ENCODE assay signal across 1 cellular context in the genomic region with DNA sequence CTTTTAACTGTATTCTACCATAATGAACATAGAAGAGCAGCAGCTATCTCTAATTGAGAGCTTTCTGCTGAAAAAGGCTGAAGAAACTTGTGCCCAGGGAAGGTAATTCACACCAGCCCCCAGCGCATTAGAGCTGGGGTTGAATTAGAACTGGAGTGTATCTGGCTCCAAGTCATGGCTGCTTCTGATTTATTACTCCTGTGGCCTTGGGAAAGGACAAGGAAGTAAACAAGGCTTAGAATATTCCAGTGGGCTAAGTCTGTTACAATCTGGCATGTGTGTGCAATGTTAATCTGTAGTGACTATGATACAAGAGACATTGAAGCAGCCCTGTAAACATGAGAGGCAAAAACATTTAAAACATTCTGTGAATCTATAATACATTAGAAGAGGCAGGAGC.
TF ChIP-seq lines count a peak whose summit lies in the region.

No MANE protein-coding gene starts in this region.

TF ChIP-seq in GM23338, 12 proteins besides CTCF, POLR2A, EP300 and RAD21:
- TF ChIP-seq, protein P1, sequence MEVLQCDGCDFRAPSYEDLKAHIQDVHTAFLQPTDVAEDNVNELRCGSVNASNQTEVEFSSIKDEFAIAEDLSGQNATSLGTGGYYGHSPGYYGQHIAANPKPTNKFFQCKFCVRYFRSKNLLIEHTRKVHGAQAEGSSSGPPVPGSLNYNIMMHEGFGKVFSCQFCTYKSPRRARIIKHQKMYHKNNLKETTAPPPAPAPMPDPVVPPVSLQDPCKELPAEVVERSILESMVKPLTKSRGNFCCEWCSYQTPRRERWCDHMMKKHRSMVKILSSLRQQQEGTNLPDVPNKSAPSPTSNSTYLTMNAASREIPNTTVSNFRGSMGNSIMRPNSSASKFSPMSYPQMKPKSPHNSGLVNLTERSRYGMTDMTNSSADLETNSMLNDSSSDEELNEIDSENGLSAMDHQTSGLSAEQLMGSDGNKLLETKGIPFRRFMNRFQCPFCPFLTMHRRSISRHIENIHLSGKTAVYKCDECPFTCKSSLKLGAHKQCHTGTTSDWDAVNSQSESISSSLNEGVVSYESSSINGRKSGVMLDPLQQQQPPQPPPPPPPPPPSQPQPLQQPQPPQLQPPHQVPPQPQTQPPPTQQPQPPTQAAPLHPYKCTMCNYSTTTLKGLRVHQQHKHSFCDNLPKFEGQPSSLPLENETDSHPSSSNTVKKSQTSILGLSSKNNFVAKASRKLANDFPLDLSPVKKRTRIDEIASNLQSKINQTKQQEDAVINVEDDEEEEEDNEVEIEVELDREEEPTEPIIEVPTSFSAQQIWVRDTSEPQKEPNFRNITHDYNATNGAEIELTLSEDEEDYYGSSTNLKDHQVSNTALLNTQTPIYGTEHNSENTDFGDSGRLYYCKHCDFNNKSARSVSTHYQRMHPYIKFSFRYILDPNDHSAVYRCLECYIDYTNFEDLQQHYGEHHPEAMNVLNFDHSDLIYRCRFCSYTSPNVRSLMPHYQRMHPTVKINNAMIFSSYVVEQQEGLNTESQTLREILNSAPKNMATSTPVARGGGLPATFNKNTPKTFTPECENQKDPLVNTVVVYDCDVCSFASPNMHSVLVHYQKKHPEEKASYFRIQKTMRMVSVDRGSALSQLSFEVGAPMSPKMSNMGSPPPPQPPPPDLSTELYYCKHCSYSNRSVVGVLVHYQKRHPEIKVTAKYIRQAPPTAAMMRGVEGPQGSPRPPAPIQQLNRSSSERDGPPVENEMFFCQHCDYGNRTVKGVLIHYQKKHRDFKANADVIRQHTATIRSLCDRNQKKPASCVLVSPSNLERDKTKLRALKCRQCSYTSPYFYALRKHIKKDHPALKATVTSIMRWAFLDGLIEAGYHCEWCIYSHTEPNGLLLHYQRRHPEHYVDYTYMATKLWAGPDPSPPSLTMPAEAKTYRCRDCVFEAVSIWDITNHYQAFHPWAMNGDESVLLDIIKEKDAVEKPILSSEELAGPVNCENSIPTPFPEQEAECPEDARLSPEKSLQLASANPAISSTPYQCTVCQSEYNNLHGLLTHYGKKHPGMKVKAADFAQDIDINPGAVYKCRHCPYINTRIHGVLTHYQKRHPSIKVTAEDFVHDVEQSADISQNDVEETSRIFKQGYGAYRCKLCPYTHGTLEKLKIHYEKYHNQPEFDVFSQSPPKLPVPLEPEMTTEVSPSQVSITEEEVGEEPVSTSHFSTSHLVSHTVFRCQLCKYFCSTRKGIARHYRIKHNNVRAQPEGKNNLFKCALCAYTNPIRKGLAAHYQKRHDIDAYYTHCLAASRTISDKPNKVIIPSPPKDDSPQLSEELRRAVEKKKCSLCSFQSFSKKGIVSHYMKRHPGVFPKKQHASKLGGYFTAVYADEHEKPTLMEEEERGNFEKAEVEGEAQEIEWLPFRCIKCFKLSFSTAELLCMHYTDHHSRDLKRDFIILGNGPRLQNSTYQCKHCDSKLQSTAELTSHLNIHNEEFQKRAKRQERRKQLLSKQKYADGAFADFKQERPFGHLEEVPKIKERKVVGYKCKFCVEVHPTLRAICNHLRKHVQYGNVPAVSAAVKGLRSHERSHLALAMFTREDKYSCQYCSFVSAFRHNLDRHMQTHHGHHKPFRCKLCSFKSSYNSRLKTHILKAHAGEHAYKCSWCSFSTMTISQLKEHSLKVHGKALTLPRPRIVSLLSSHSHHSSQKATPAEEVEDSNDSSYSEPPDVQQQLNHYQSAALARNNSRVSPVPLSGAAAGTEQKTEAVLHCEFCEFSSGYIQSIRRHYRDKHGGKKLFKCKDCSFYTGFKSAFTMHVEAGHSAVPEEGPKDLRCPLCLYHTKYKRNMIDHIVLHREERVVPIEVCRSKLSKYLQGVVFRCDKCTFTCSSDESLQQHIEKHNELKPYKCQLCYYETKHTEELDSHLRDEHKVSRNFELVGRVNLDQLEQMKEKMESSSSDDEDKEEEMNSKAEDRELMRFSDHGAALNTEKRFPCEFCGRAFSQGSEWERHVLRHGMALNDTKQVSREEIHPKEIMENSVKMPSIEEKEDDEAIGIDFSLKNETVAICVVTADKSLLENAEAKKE (CRISPR knock-in tag; IDR thresholded peaks at IDR 0.05): no peak
- TF ChIP-seq ZNF114 (CRISPR knock-in tag; IDR thresholded peaks at IDR 0.05) (no peak), EZH2phosphoT487 (IDR thresholded peaks at IDR 0.05; ENCODE audit: unreplicated experiment) (no peak), POLR2AphosphoS5 (IDR thresholded peaks at IDR 0.05; ENCODE audit: low read depth) (no peak), JUNB (IDR thresholded peaks at IDR 0.05; ENCODE audit: unreplicated experiment) (no peak), CREB1 (CRISPR knock-in tag; IDR thresholded peaks at IDR 0.05; ENCODE audit: low read depth) (no peak), NANOG (IDR thresholded peaks at IDR 0.05; ENCODE audit: borderline replicate concordance) (no peak), ZNF331 (CRISPR knock-in tag; IDR thresholded peaks at IDR 0.05; ENCODE audit: low read depth) (no peak), EZH2 (IDR thresholded peaks at IDR 0.05; ENCODE audit: low read depth, unreplicated experiment) (no peak), STAT1 (IDR thresholded peaks at IDR 0.05; ENCODE audit: unreplicated experiment) (no peak)
- TF ChIP-seq, protein P2, sequence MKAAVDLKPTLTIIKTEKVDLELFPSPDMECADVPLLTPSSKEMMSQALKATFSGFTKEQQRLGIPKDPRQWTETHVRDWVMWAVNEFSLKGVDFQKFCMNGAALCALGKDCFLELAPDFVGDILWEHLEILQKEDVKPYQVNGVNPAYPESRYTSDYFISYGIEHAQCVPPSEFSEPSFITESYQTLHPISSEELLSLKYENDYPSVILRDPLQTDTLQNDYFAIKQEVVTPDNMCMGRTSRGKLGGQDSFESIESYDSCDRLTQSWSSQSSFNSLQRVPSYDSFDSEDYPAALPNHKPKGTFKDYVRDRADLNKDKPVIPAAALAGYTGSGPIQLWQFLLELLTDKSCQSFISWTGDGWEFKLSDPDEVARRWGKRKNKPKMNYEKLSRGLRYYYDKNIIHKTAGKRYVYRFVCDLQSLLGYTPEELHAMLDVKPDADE (IDR thresholded peaks at IDR 0.05): no peak
- TF ChIP-seq, protein P3, sequence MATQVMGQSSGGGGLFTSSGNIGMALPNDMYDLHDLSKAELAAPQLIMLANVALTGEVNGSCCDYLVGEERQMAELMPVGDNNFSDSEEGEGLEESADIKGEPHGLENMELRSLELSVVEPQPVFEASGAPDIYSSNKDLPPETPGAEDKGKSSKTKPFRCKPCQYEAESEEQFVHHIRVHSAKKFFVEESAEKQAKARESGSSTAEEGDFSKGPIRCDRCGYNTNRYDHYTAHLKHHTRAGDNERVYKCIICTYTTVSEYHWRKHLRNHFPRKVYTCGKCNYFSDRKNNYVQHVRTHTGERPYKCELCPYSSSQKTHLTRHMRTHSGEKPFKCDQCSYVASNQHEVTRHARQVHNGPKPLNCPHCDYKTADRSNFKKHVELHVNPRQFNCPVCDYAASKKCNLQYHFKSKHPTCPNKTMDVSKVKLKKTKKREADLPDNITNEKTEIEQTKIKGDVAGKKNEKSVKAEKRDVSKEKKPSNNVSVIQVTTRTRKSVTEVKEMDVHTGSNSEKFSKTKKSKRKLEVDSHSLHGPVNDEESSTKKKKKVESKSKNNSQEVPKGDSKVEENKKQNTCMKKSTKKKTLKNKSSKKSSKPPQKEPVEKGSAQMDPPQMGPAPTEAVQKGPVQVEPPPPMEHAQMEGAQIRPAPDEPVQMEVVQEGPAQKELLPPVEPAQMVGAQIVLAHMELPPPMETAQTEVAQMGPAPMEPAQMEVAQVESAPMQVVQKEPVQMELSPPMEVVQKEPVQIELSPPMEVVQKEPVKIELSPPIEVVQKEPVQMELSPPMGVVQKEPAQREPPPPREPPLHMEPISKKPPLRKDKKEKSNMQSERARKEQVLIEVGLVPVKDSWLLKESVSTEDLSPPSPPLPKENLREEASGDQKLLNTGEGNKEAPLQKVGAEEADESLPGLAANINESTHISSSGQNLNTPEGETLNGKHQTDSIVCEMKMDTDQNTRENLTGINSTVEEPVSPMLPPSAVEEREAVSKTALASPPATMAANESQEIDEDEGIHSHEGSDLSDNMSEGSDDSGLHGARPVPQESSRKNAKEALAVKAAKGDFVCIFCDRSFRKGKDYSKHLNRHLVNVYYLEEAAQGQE (IDR thresholded peaks at IDR 0.05; ENCODE audit: unreplicated experiment): no peak
